8 cellular contexts compared by ENCODE assay signal in the genomic region with DNA sequence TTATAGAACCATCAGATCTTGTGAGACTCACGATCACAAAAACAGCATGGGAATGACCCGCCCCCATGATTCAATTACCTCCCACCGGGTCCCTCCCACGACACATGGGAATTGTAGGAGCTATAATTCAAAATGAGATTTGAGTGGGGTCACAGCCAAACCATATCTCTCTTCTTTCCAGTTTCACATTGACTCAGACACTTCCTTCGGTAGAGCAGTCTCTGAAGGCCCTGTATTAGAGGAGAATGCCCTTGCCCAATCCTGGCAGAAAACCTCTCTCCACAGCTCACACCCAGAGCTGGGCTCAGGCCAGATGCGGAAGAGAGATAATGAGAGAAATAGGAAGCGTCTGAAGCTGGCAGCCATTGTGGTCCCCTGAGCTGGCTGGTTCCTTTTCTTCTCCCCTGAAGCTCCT.
A peak's percentile ranks its signal among the peaks of the same experiment; 100 is the strongest.
DNase-seq lines count a peak whose midpoint lies in the region; ATAC-seq and TF ChIP-seq lines count a peak whose summit lies in the region.

No MANE protein-coding gene starts in this region.

- H3K27me3 Mint-ChIP-seq in progenitor cell of endocrine pancreas = peaks cover 36% of the 10 kb centered on the region

- H3K4me1 Mint-ChIP-seq in progenitor cell of endocrine pancreas (ENCODE audit: low read depth) = peaks cover 2% of the 10 kb centered on the region

- DNase-seq in CMK (ENCODE audit: low read depth) (peak; percentile 89), fibroblast of pulmonary artery (ENCODE audit: low read depth) (peak; percentile 36), NCI-H187 treated with DMSO at 0.1 percent for 48 hours (lab: John Stamatoyannopoulos, UW) (no peak), GM19240 (ENCODE audit: insufficient read length, low spot score) (no peak), H7 (no peak), progenitor cell of endocrine pancreas (ENCODE audit: low spot score, unreplicated experiment) (no peak)

- H3K36me3 ChIP-seq in H7 (replicated peaks; ENCODE audit: control insufficient read depth, insufficient read depth, low read length) = no peaks in the 10 kb centered on the region

- no peaks in the 10 kb centered on the region for H3K9me3 Mint-ChIP-seq in progenitor cell of endocrine pancreas (ENCODE audit: low read depth)

- peak; percentile 57 for ATAC-seq in GM19438 (IDR thresholded peaks at IDR 0.05; ENCODE audit: low read depth, unreplicated experiment)
- ATAC-seq in HG03354 (IDR thresholded peaks at IDR 0.05; ENCODE audit: poor library complexity, severe bottlenecking, unreplicated experiment) = peak; percentile 58

- H3K4me3 ChIP-seq in fibroblast of pulmonary artery (replicated peaks; ENCODE audit: low read depth, low read length) = no peak overlapping the region
- no peak overlapping the region for H3K4me3 ChIP-seq in H7 (ENCODE audit: insufficient read depth, low read depth, low read length)

- H3K4me3 Mint-ChIP-seq in progenitor cell of endocrine pancreas (ENCODE audit: low read depth) = no peak overlapping the region

- H3K27ac Mint-ChIP-seq in progenitor cell of endocrine pancreas = no peak overlapping the region

- no peaks in the 10 kb centered on the region for H3K27me3 ChIP-seq in H7 (ENCODE audit: control insufficient read depth, insufficient read depth, low read length)

- H3K36me3 Mint-ChIP-seq in progenitor cell of endocrine pancreas (ENCODE audit: insufficient read depth) = no peaks in the 10 kb centered on the region

- TF ChIP-seq CTCF in fibroblast of pulmonary artery (IDR thresholded peaks at IDR 0.05; ENCODE audit: low read length, missing control alignments) = no peak
- TF ChIP-seq CTCF in progenitor cell of endocrine pancreas (IDR thresholded peaks at IDR 0.05; ENCODE audit: unreplicated experiment) = no peak

Comparison
In these comparisons a context has a peak if more than half of its experiments do, and no peak if none do; other contexts are left out.
1. DNase-seq: peak in CMK (single experiment) and fibroblast of pulmonary artery (single experiment); none in NCI-H187 treated with DMSO at 0.1 percent for 48 hours (single experiment), GM19240 (single experiment), H7 (single experiment) and progenitor cell of endocrine pancreas (single experiment).